ENCODE assay signal across 21 cellular contexts in genomic region chr2:15860760-15861159, GRCh38.
"Had no signal": no experiment of that assay in that cellular context is flagged by ENCODE, and none has a peak within 500 bp of the region (broad histone marks: within the 10 kb centered on the region; RNA-seq: fewer than 3 reads in every experiment).

No MANE protein-coding gene starts in this region.

- H3K27ac Mint-ChIP-seq: activated naive CD4-positive, alpha-beta T cell treated with anti-CD3 and anti-CD28 coated beads, Interleukin-2, amount 10 ng/mL, durations not matched to agents 7 days and 5 days; activated T-helper 2 cell treated with anti-CD3 and anti-CD28 coated beads, Interferon-gamma antibody, Interleukin-2, Interleukin-4, amounts not matched to agents 10 μg/mL and 5 μg/mL and 100 μg/mL, durations not matched to agents 14 hours and 24 hours and 36 hours; effector memory CD8-positive, alpha-beta T cell; natural killer cell treated with Interleukin-12 subunit alpha and Interleukin-12 subunit beta and Interleukin-15 and Interleukin-18, amount 100 ng/mL, for 72 hours had no signal

- H3K27ac ChIP-seq: ascending aorta, breast epithelium, gastroesophageal sphincter, left ventricle myocardium inferior, transverse colon, vagina had no signal

- H3K27me3 Mint-ChIP-seq: activated naive CD4-positive, alpha-beta T cell treated with anti-CD3 and anti-CD28 coated beads, Interleukin-2, amount 10 ng/mL, durations not matched to agents 7 days and 5 days had no signal

- H3K4me1 Mint-ChIP-seq: activated naive CD4-positive, alpha-beta T cell treated with anti-CD3 and anti-CD28 coated beads, Interleukin-2, amount 10 ng/mL, durations not matched to agents 7 days and 5 days had no signal

- H3K4me1 ChIP-seq: ascending aorta, breast epithelium, gastroesophageal sphincter, left ventricle myocardium inferior, transverse colon, vagina had no signal

- DNase-seq: activated CD4-positive, alpha-beta T cell treated with anti-CD3 and anti-CD28 coated beads, Interleukin-2, amount 50 U/mL, for 48 hours; activated CD4-positive, CD25-positive, alpha-beta regulatory T cell treated with anti-CD3 and anti-CD28 coated beads, Interleukin-2, amount 50 U/mL, for 72 hours; activated naive CD4-positive, alpha-beta T cell treated with anti-CD3 and anti-CD28 coated beads, Interleukin-2, amount 10 ng/mL, durations not matched to agents 7 days and 5 days; cerebellar nuclear complex; effector memory CD8-positive, alpha-beta T cell; kidney; left ventricle myocardium inferior; mesenchymal stem cell; occipital lobe; right cardiac atrium; stimulated activated CD4-positive, alpha-beta T cell treated with anti-CD3 and anti-CD28 coated beads, Interleukin-4, amount 100 ng/mL, for 4 hours; stimulated activated CD8-positive, alpha-beta memory T cell treated with anti-CD3 and anti-CD28 coated beads, Interleukin-4, amount 100 ng/mL, for 48 hours; stimulated activated naive CD8-positive, alpha-beta T cell treated with anti-CD3 and anti-CD28 coated beads, Interleukin-15, Interleukin-2, amounts not matched to agents 100 U/mL and 50 U/mL, for 24 hours; transverse colon had no signal

- H3K36me3 Mint-ChIP-seq: activated naive CD4-positive, alpha-beta T cell treated with anti-CD3 and anti-CD28 coated beads, Interleukin-2, amount 10 ng/mL, durations not matched to agents 7 days and 5 days; natural killer cell treated with Interleukin-12 subunit alpha and Interleukin-12 subunit beta and Interleukin-15 and Interleukin-18, amount 100 ng/mL, for 72 hours had no signal

- H3K4me2 ChIP-seq: smooth muscle cell had no signal

- H3K4me3 Mint-ChIP-seq: activated naive CD4-positive, alpha-beta T cell treated with anti-CD3 and anti-CD28 coated beads, Interleukin-2, amount 10 ng/mL, durations not matched to agents 7 days and 5 days; effector memory CD8-positive, alpha-beta T cell; natural killer cell treated with Interleukin-12 subunit alpha and Interleukin-12 subunit beta and Interleukin-15 and Interleukin-18, amount 100 ng/mL, for 72 hours had no signal

- H3K27me3 ChIP-seq: ascending aorta, breast epithelium, gastroesophageal sphincter, transverse colon, vagina had no signal

- H3K4me3 ChIP-seq: ascending aorta, breast epithelium, gastroesophageal sphincter, left ventricle myocardium inferior, smooth muscle cell, transverse colon, vagina had no signal

- ATAC-seq: effector memory CD8-positive, alpha-beta T cell; gastroesophageal sphincter; natural killer cell treated with Interleukin-12 subunit alpha and Interleukin-12 subunit beta and Interleukin-15 and Interleukin-18, amount 100 ng/mL, for 72 hours; right cardiac atrium; stimulated activated naive CD8-positive, alpha-beta T cell treated with anti-CD3 and anti-CD28 coated beads, Interleukin-15, Interleukin-2, amounts not matched to agents 100 U/mL and 50 U/mL, for 24 hours had no signal

- H3K9me3 ChIP-seq: ascending aorta, breast epithelium, gastroesophageal sphincter, left ventricle myocardium inferior, transverse colon, vagina had no signal

- H3K9me3 Mint-ChIP-seq: activated naive CD4-positive, alpha-beta T cell treated with anti-CD3 and anti-CD28 coated beads, Interleukin-2, amount 10 ng/mL, durations not matched to agents 7 days and 5 days; activated T-helper 2 cell treated with anti-CD3 and anti-CD28 coated beads, Interferon-gamma antibody, Interleukin-2, Interleukin-4, amounts not matched to agents 10 μg/mL and 5 μg/mL and 100 μg/mL, durations not matched to agents 14 hours and 24 hours and 36 hours; natural killer cell treated with Interleukin-12 subunit alpha and Interleukin-12 subunit beta and Interleukin-15 and Interleukin-18, amount 100 ng/mL, for 72 hours had no signal

- H3K36me3 ChIP-seq: ascending aorta, breast epithelium, gastroesophageal sphincter, left ventricle myocardium inferior, transverse colon, vagina had no signal
